8 cellular contexts compared by ENCODE assay signal in genomic region chr11:120168960-120169681, GRCh38. TPM values are rescaled to one million over a fixed set of nuclear protein-coding genes. Genes with fewer than 3 reads are reported as not detected.
DNase-seq lines count a peak whose midpoint lies in the region; ATAC-seq and TF ChIP-seq lines count a peak whose summit lies in the region.

No MANE protein-coding gene starts in this region.

- peak overlapping the region in 2 of 4 donors; percentile 17 to 23 for H3K27ac ChIP-seq in Peyer's patch
- H3K27ac ChIP-seq in neuronal stem cell (replicated peaks; ENCODE audit: low read length): no peak overlapping the region
- H3K27ac ChIP-seq in suprapubic skin: peak overlapping the region; percentile 39

- peaks cover 0 to 21% (median 0%) of the 10 kb centered on the region in 4 donors for H3K4me1 ChIP-seq in Peyer's patch
- H3K4me1 ChIP-seq in neuronal stem cell (ENCODE audit: control insufficient read depth in 2 of 2, insufficient read depth in 1 of 2, low read depth in 1 of 2, low read length in 2 of 2): peaks cover 5 to 7% of the 10 kb centered on the region in 2 donors
- peaks cover 29% of the 10 kb centered on the region for H3K4me1 ChIP-seq in suprapubic skin

- H3K23ac ChIP-seq in neuronal stem cell (ENCODE audit: low read depth, low read length, poor library complexity): peak overlapping the region; percentile 25

- H2AFZ ChIP-seq in neuronal stem cell (ENCODE audit: low read length): peak overlapping the region; percentile 95

- intact Hi-C loops in CD14-positive monocyte (cut with micrococcal nuclease): no loop called here
- intact Hi-C loops in activated naive CD4-positive, alpha-beta T cell treated with anti-CD3 and anti-CD28 coated beads for 36 hours (cut with micrococcal nuclease): loop anchor here (2.0 kb wide), 2 partner anchors 496 to 688 kb away; no protein-coding TSS in a partner anchor

- peak overlapping the region; percentile 24 to 56 (median 43) for H3K4me3 ChIP-seq in Peyer's patch
- H3K4me3 ChIP-seq in neuronal stem cell (ENCODE audit: low read length in 2 of 2): peak overlapping the region; percentile 40 to 74
- H3K4me3 ChIP-seq in suprapubic skin: peak overlapping the region; percentile 52

- TF ChIP-seq CTCF in CD14-positive monocyte (IDR thresholded peaks at IDR 0.05) (peak; percentile 93), HFFc6 (IDR thresholded peaks at IDR 0.05) (peak; percentile 98), Peyer's patch (IDR thresholded peaks at IDR 0.05) (peak; percentile 12 to 88 (median 80)), suprapubic skin (IDR thresholded peaks at IDR 0.05) (peak; percentile 64 to 99)

- H2AK5ac ChIP-seq in neuronal stem cell (ENCODE audit: low read depth, low read length): peak overlapping the region; percentile 50

- peak overlapping the region; percentile 83 for H3K9ac ChIP-seq in neuronal stem cell (ENCODE audit: low read depth, low read length, poor library complexity)

- TF ChIP-seq EP300 in suprapubic skin (IDR thresholded peaks at IDR 0.05): no peak

- peaks cover 24% of the 10 kb centered on the region for H3K4me1 Mint-ChIP-seq in CD14-positive monocyte
- no peaks in the 10 kb centered on the region for H3K4me1 Mint-ChIP-seq in HFFc6 (ENCODE audit: low read depth)
- H3K4me1 Mint-ChIP-seq in activated naive CD4-positive, alpha-beta T cell treated with anti-CD3 and anti-CD28 coated beads for 36 hours (ENCODE audit: low read depth): peaks cover 4% of the 10 kb centered on the region

- TF ChIP-seq POLR2A in Peyer's patch (IDR thresholded peaks at IDR 0.05): peak in 1 of 2 donors; percentile 17
- TF ChIP-seq POLR2A in suprapubic skin (IDR thresholded peaks at IDR 0.05): no peak

- DNase-seq in CD14-positive monocyte (ENCODE audit: low spot score): no peak
- no peak for DNase-seq in HFFc6
- DNase-seq in Peyer's patch: peak in 2 of 3 donors; percentile 75 to 83
- DNase-seq in activated naive CD4-positive, alpha-beta T cell treated with anti-CD3 and anti-CD28 coated beads for 36 hours: peak; percentile 60
- DNase-seq in glomerular visceral epithelial cell (ENCODE audit: extremely low spot score): peak; percentile 55
- DNase-seq in neuronal stem cell (ENCODE audit: low spot score): peak; percentile 81
- peak in 1 of 2 donors; percentile 81 for DNase-seq in suprapubic skin (ENCODE audit: low spot score in 2 of 2)

- no peak overlapping the region for H3K14ac ChIP-seq in neuronal stem cell (ENCODE audit: low read length)

- H3K4me2 ChIP-seq in neuronal stem cell (ENCODE audit: insufficient read depth, low read length, poor library complexity, severe bottlenecking): peak overlapping the region; percentile 92

- H3K4ac ChIP-seq in neuronal stem cell (ENCODE audit: low read length): no peak overlapping the region

- H2BK15ac ChIP-seq in neuronal stem cell (ENCODE audit: low read length): peak overlapping the region; percentile 61

- no peak overlapping the region for H4K91ac ChIP-seq in neuronal stem cell (ENCODE audit: low read depth, low read length, poor library complexity)

- peaks cover 0 to 8% of the 10 kb centered on the region in 2 donors for H3K27me3 ChIP-seq in Peyer's patch
- peaks cover 0 to 56% (median 45%) of the 10 kb centered on the region in 3 experiments for H3K27me3 ChIP-seq in neuronal stem cell (ENCODE audit: control insufficient read depth in 3 of 3, insufficient read depth in 3 of 3, low read depth in 1 of 3, low read length in 3 of 3)
- no peaks in the 10 kb centered on the region for H3K27me3 ChIP-seq in suprapubic skin

- H3K27me3 Mint-ChIP-seq in CD14-positive monocyte (ENCODE audit: low read depth in 3 of 3) (peaks cover 66 to 89% (median 80%) of the 10 kb centered on the region in 3 donors), HFFc6 (ENCODE audit: insufficient read depth) (peaks cover 30% of the 10 kb centered on the region)
- H3K27me3 Mint-ChIP-seq in activated naive CD4-positive, alpha-beta T cell treated with anti-CD3 and anti-CD28 coated beads for 36 hours (ENCODE audit: low read depth): peaks cover 62% of the 10 kb centered on the region

- no peaks in the 10 kb centered on the region for H3K79me1 ChIP-seq in neuronal stem cell (ENCODE audit: low read depth, low read length)

- WGBS in neuronal stem cell (ENCODE audit: extremely low coverage in 2 of 2, insufficient read length in 2 of 2, insufficient replicate concordance in 1 of 2), 2 donors: no CpG with 5 or more reads among the region's 71 CpGs
- WGBS in suprapubic skin: 2% methylated on average over 11 of the region's 71 CpGs

- H3K36me3 ChIP-seq in Peyer's patch (no peaks in the 10 kb centered on the region), neuronal stem cell (replicated peaks in 1 of 2; ENCODE audit: control insufficient read depth in 2 of 2, insufficient read depth in 2 of 2, low read length in 2 of 2) (no peaks in the 10 kb centered on the region), suprapubic skin (no peaks in the 10 kb centered on the region)

- H3K36me3 Mint-ChIP-seq in CD14-positive monocyte: peaks cover 0 to 3% of the 10 kb centered on the region in 2 donors
- no peaks in the 10 kb centered on the region for H3K36me3 Mint-ChIP-seq in HFFc6 (ENCODE audit: low read depth)
- H3K36me3 Mint-ChIP-seq in activated naive CD4-positive, alpha-beta T cell treated with anti-CD3 and anti-CD28 coated beads for 36 hours (ENCODE audit: low read depth): no peaks in the 10 kb centered on the region

- H3K9me3 Mint-ChIP-seq in CD14-positive monocyte (peaks cover 2 to 13% (median 8%) of the 10 kb centered on the region in 7 donors), HFFc6 (no peaks in the 10 kb centered on the region; the same call in 1 of the 2 replicates)
- H3K9me3 Mint-ChIP-seq in activated naive CD4-positive, alpha-beta T cell treated with anti-CD3 and anti-CD28 coated beads for 36 hours: peaks cover 5% of the 10 kb centered on the region

- H2BK120ac ChIP-seq in neuronal stem cell (ENCODE audit: low read depth, low read length): peak overlapping the region; percentile 43

- CTCF ChIA-PET in activated naive CD4-positive, alpha-beta T cell treated with anti-CD3 and anti-CD28 coated beads for 36 hours (lab: Charles Lee): interaction anchor here (0.6 to 4.9 kb wide), 10 partner anchors 9 to 89 kb away, joined by 3 to 47 read pairs (median 4); no protein-coding TSS in a partner anchor

- H4K8ac ChIP-seq in neuronal stem cell (ENCODE audit: low read depth, low read length): no peak overlapping the region

- H3K9me3 ChIP-seq in Peyer's patch (no peaks in the 10 kb centered on the region), neuronal stem cell (replicated peaks in 1 of 2; ENCODE audit: control insufficient read depth in 2 of 2, insufficient read depth in 1 of 2, low read depth in 1 of 2, low read length in 2 of 2) (peaks cover 0 to 2% of the 10 kb centered on the region in 2 donors), suprapubic skin (no peaks in the 10 kb centered on the region)

- peak overlapping the region; percentile 96 for H3K18ac ChIP-seq in neuronal stem cell (ENCODE audit: low read length)

- H2BK12ac ChIP-seq in neuronal stem cell (ENCODE audit: low read length): no peak overlapping the region

- no peak for ATAC-seq in HG03095 (IDR thresholded peaks at IDR 0.05; ENCODE audit: unreplicated experiment)

- H3K27ac Mint-ChIP-seq in CD14-positive monocyte (peak overlapping the region in 2 of 7 donors; percentile 24 to 37), HFFc6 (no peak overlapping the region)
- no peak overlapping the region for H3K27ac Mint-ChIP-seq in activated naive CD4-positive, alpha-beta T cell treated with anti-CD3 and anti-CD28 coated beads for 36 hours

- H2BK5ac ChIP-seq in neuronal stem cell (ENCODE audit: low read length): peak overlapping the region; percentile 17

- H3K4me3 Mint-ChIP-seq in CD14-positive monocyte (peak overlapping the region; percentile 73 to 89), HFFc6 (peak overlapping the region; percentile 80)
- peak overlapping the region; percentile 56 for H3K4me3 Mint-ChIP-seq in activated naive CD4-positive, alpha-beta T cell treated with anti-CD3 and anti-CD28 coated beads for 36 hours

RNA-seq across cellular contexts. Expression of gene TRIM29, which starts 31.2 kb away (rescaled TPM):
- not detected for polyA plus RNA-seq in CD14-positive monocyte
- total RNA-seq in HFFc6 (2021; fragmentation: NEBNext Ultra II Directional; extraction: Animal tissue kit (Norgen Biotek cat#: 25700)): 1 to 10 TPM; 1.5 to 3.2 (median 3.1) TPM
- total RNA-seq in Peyer's patch (10 to 100 TPM in 1 of 4 donors, 1 to 10 TPM in 3; 7.8 to 33.3 (median 9.1) TPM), suprapubic skin (1,000 to 10,000 TPM; 1,248 to 1,527 (median 1,455) TPM)
- total RNA-seq in activated naive CD4-positive, alpha-beta T cell treated with anti-CD3 and anti-CD28 coated beads for 36 hours: not detected
- polyA plus RNA-seq in neuronal stem cell (2013, experiment 1 of 2): 0.03 TPM
- not detected for polyA plus RNA-seq in neuronal stem cell (2013, experiment 2 of 2)

RNA-seq across cellular contexts. Expression of gene OAF, which starts 41.7 kb away (rescaled TPM):
- polyA plus RNA-seq in CD14-positive monocyte: 10 to 100 TPM; 31.5 to 49.2 TPM
- 100 to 1,000 TPM; 111 to 143 (median 123) TPM for total RNA-seq in HFFc6 (2021; fragmentation: NEBNext Ultra II Directional; extraction: Animal tissue kit (Norgen Biotek cat#: 25700))
- total RNA-seq in Peyer's patch (100 to 1,000 TPM in 3 of 4 donors, 10 to 100 TPM in 1; 66.0 to 344 (median 228) TPM), suprapubic skin (10 to 100 TPM in 3 of 4 donors, 1 to 10 TPM in 1; 5.0 to 13.0 (median 10.8) TPM)
- total RNA-seq in activated naive CD4-positive, alpha-beta T cell treated with anti-CD3 and anti-CD28 coated beads for 36 hours: 1 to 10 TPM; 1.5 to 1.6 TPM
- 2.1 TPM for polyA plus RNA-seq in neuronal stem cell (2013, experiment 1 of 2)
- 2.0 TPM for polyA plus RNA-seq in neuronal stem cell (2013, experiment 2 of 2)

Comparison
In these comparisons a context has a peak if more than half of its experiments do, and no peak if none do; other contexts are left out.
1. DNase-seq: peak in Peyer's patch (2 of 3), activated naive CD4-positive, alpha-beta T cell treated with anti-CD3 and anti-CD28 coated beads for 36 hours (single experiment), glomerular visceral epithelial cell (single experiment) and neuronal stem cell (single experiment); none in CD14-positive monocyte (single experiment) and HFFc6 (single experiment).
2. RNA of gene TRIM29, which starts 31.2 kb away (total RNA-seq): 1,248 to 1,527 TPM in suprapubic skin; 7.8 to 33.3 TPM in Peyer's patch, 1.5 to 3.2 TPM in HFFc6 and not detected in activated naive CD4-positive, alpha-beta T cell treated with anti-CD3 and anti-CD28 coated beads for 36 hours; every median in the first group is over 10 times any median in the second.
3. RNA of gene OAF, which starts 41.7 kb away (total RNA-seq): 66.0 to 344 TPM in Peyer's patch and 111 to 143 TPM in HFFc6; 5.0 to 13.0 TPM in suprapubic skin and 1.5 to 1.6 TPM in activated naive CD4-positive, alpha-beta T cell treated with anti-CD3 and anti-CD28 coated beads for 36 hours; every median in the first group is over 4 times any median in the second.
4. Peak in every context shown above with its lines, with median percentiles within 50 percentile points of each other: H3K4me3 Mint-ChIP-seq, CTCF ChIP-seq and H3K4me3 ChIP-seq.